Comparison of ENCODE assay signal across 18 cellular contexts in genomic region chr22:26448941-26449340, GRCh38. TPM values are rescaled to one million over a fixed set of nuclear protein-coding genes. Genes with fewer than 3 reads are reported as not detected.
DNase-seq lines count a peak whose midpoint lies in the region; ATAC-seq and TF ChIP-seq lines count a peak whose summit lies in the region.
"Had no signal": no experiment of that assay in that cellular context is flagged by ENCODE, and none has a peak within 500 bp of the region (broad histone marks: within the 10 kb centered on the region; RNA-seq: fewer than 3 reads in every experiment).

No MANE protein-coding gene starts in this region.

- no peak overlapping the region for H3K4me3 Mint-ChIP-seq in CD8-positive, alpha-beta T cell

- H3K36me3 Mint-ChIP-seq in CD8-positive, alpha-beta T cell: peaks cover 46% of the 10 kb centered on the region

- POLR2A ChIA-PET in CD8-positive, alpha-beta T cell (lab: Charles Lee): interaction anchor here (0.6 to 1.3 kb wide), 2 partner anchors 14 to 136 kb away, joined by 3 to 5 read pairs; no protein-coding TSS in a partner anchor

- no peak for TF ChIP-seq CTCF in CD8-positive, alpha-beta T cell (IDR thresholded peaks at IDR 0.05)
- no peak for TF ChIP-seq CTCF in foreskin fibroblast (IDR thresholded peaks at IDR 0.05; ENCODE audit: low read depth, low read length)

- intact Hi-C loops in CD8-positive, alpha-beta T cell (cut with DNase I, micrococcal nuclease): no loop called here

- no peaks in the 10 kb centered on the region for H3K27me3 ChIP-seq in CD8-positive, alpha-beta T cell (ENCODE audit: insufficient read depth, low read length)
- H3K27me3 ChIP-seq: Peyer's patch had no signal

- H3K27ac ChIP-seq in CD8-positive, alpha-beta T cell (ENCODE audit: low read depth, low read length): no peak overlapping the region
- peak overlapping the region; percentile 31 for H3K27ac ChIP-seq in caudate nucleus (ENCODE audit: low read depth, low read length)
- H3K27ac ChIP-seq: Peyer's patch had no signal

- no peaks in the 10 kb centered on the region for H3K9me3 Mint-ChIP-seq in CD8-positive, alpha-beta T cell

- H3K4me3 ChIP-seq in CD8-positive, alpha-beta T cell (ENCODE audit: low read depth, low read length): no peak overlapping the region
- no peak overlapping the region for H3K4me3 ChIP-seq in foreskin fibroblast (ENCODE audit: low read depth in 1 of 2, low read length in 2 of 2)
- H3K4me3 ChIP-seq: Peyer's patch had no signal

- in situ Hi-C loops in G401 (cut with HindIII; ENCODE audit: low sequenced_read_pairs): no loop called here

- H3K27me3 Mint-ChIP-seq in CD8-positive, alpha-beta T cell (ENCODE audit: low read depth): no peaks in the 10 kb centered on the region
- H3K27me3 Mint-ChIP-seq: CD4-positive, CD25-positive, alpha-beta regulatory T cell had no signal

- no peak for DNase-seq in CD8-positive, alpha-beta T cell
- DNase-seq in G401 (ENCODE audit: low spot score) (peak; percentile 64), caudate nucleus (lab: John Stamatoyannopoulos, UW) (peak in 2 of 61 donors; percentile 15 to 38), mesenteric fat pad (ENCODE audit: low spot score) (peak; percentile 30), foreskin fibroblast (no peak)
- no peak for DNase-seq in stimulated activated CD4-positive, alpha-beta T cell treated with anti-CD3 and anti-CD28 coated beads, Interleukin-2, amount 100 ng/mL, for 24 hours
- DNase-seq: CD4-positive, CD25-positive, alpha-beta regulatory T cell; COR-L47; DND-41; Karpas-422; MV-4-11; NCI-H1105 treated with DMSO at 0.1 percent for 48 hours; NCI-H1694; NCI-H2081; NCI-H2171; NCI-H526; Peyer's patch had no signal

- H3K36me3 ChIP-seq in CD8-positive, alpha-beta T cell (ENCODE audit: insufficient read depth, low read length): peaks cover 31% of the 10 kb centered on the region

- no peaks in the 10 kb centered on the region for H3K9me3 ChIP-seq in CD8-positive, alpha-beta T cell (ENCODE audit: low read length)
- H3K9me3 ChIP-seq: Peyer's patch had no signal

- ATAC-seq in CD8-positive, alpha-beta T cell: no peak
- no peak for ATAC-seq in HG03460 (IDR thresholded peaks at IDR 0.05; ENCODE audit: unreplicated experiment)

- H3K4me1 ChIP-seq in CD8-positive, alpha-beta T cell (ENCODE audit: insufficient read depth, low read length): no peaks in the 10 kb centered on the region
- H3K4me1 ChIP-seq: Peyer's patch had no signal

- peak overlapping the region; percentile 57 for H3K27ac Mint-ChIP-seq in CD8-positive, alpha-beta T cell

- H3K4me1 Mint-ChIP-seq in CD8-positive, alpha-beta T cell (ENCODE audit: low read depth): no peaks in the 10 kb centered on the region

- CTCF ChIA-PET in CD8-positive, alpha-beta T cell (lab: Charles Lee): interaction anchor here (1.1 to 1.3 kb wide), 2 partner anchors 9 to 85 kb away, joined by 3 read pairs; no protein-coding TSS in a partner anchor

RNA-seq across cellular contexts. Expression of gene ASPHD2, which starts 19.9 kb away (rescaled TPM):
- under 1 TPM; 0.90 to 1.00 TPM for total RNA-seq in CD8-positive, alpha-beta T cell
- total RNA-seq in G401 (2014; rRNA removed; shearing (Covaris generic)): 2.8 and 3.2 TPM in 2 replicates
- 0.71 TPM for total RNA-seq in mesenteric fat pad

RNA-seq across cellular contexts. Expression of gene HPS4, which starts 34.6 kb away (rescaled TPM):
- 10 to 100 TPM; 67.0 to 71.0 TPM for total RNA-seq in CD8-positive, alpha-beta T cell
- total RNA-seq in G401 (2014; rRNA removed; shearing (Covaris generic)): 23.6 and 32.7 TPM in 2 replicates
- total RNA-seq in mesenteric fat pad: 26.4 TPM

RNA-seq across cellular contexts. Expression of gene SRRD, which starts 34.7 kb away (rescaled TPM):
- total RNA-seq in CD8-positive, alpha-beta T cell: 10 to 100 TPM; 22.1 to 24.1 TPM
- 32.4 and 47.1 TPM in 2 replicates for total RNA-seq in G401 (2014; rRNA removed; shearing (Covaris generic))
- total RNA-seq in mesenteric fat pad: 16.3 TPM

Comparison
In these comparisons a context has a peak if more than half of its experiments do, and no peak if none do; other contexts are left out.
1. DNase-seq: peak in G401 (single experiment) and mesenteric fat pad (single experiment); none in CD8-positive, alpha-beta T cell (0 of 7), foreskin fibroblast (0 of 2) and stimulated activated CD4-positive, alpha-beta T cell treated with anti-CD3 and anti-CD28 coated beads, Interleukin-2, amount 100 ng/mL, for 24 hours (0 of 2).